Comparison of ENCODE assay signal across 9 cellular contexts in genomic region chr6:130628862-130629261, GRCh38.
"Had no signal": no experiment of that assay in that cellular context is flagged by ENCODE, and none has a peak within 500 bp of the region (broad histone marks: within the 10 kb centered on the region; RNA-seq: fewer than 3 reads in every experiment).

No MANE protein-coding gene starts in this region.

- H3K27ac ChIP-seq: GM23248, HL-60 had no signal

- DNase-seq: GOT3, H7, HFFc6, IMR-90, KG1 had no signal

- H3K9ac ChIP-seq: GM23248 had no signal

- H3K9me3 ChIP-seq: HAP-1 had no signal

- H3K4me3 Mint-ChIP-seq: HFFc6 had no signal

- ATAC-seq: K562 had no signal

- FAIRE-seq: K562 had no signal

- H2AFZ ChIP-seq: GM23248 had no signal

- H3K36me3 ChIP-seq: HAP-1 had no signal

- H3K4me3 ChIP-seq: GM23248, HAP-1, K562 had no signal
